In genomic region chr3:176663819-176664218, GRCh38 we compare ENCODE assay signal across 9 cellular contexts.
A peak's percentile ranks its signal among the peaks of the same experiment; 100 is the strongest.
DNase-seq lines count a peak whose midpoint lies in the region; ATAC-seq and TF ChIP-seq lines count a peak whose summit lies in the region.
"Had no signal": no experiment of that assay in that cellular context is flagged by ENCODE, and none has a peak within 500 bp of the region (broad histone marks: within the 10 kb centered on the region; RNA-seq: fewer than 3 reads in every experiment).

No MANE protein-coding gene starts in this region.

- intact Hi-C loops in CD14-positive monocyte (cut with micrococcal nuclease), result no loop called here

- no peak overlapping the region for H3K27ac ChIP-seq in GM23338 (ENCODE audit: low read depth)

- no peaks in the 10 kb centered on the region for H3K27me3 ChIP-seq in GM23338 (ENCODE audit: insufficient read depth)

- no peaks in the 10 kb centered on the region for H3K9me2 ChIP-seq in GM23338 (ENCODE audit: insufficient read depth)

- H3K4me1 ChIP-seq in GM23338 (ENCODE audit: insufficient read depth), result peaks cover 14% of the 10 kb centered on the region

- peak overlapping the region; percentile 94; the same call in 1 of the 2 replicates for H3K27ac Mint-ChIP-seq in GM23338
- no peak overlapping the region for H3K27ac Mint-ChIP-seq in CD14-positive monocyte
- H3K27ac Mint-ChIP-seq: activated naive CD8-positive, alpha-beta T cell had no signal

- H3K27me3 Mint-ChIP-seq in GM23338 (ENCODE audit: insufficient read depth, low read depth, poor library complexity) (peaks cover 5% of the 10 kb centered on the region), CD14-positive monocyte (ENCODE audit: low read depth in 3 of 3) (peaks cover 0 to 1% (median 0%) of the 10 kb centered on the region in 3 donors)

- 0 out of 2 replicates have a peak overlapping the region, but pooled peaks have one; percentile 8 for H3K4me2 ChIP-seq in GM23338

- H2AFZ ChIP-seq in GM23338, result no peak overlapping the region

- H3K4me1 Mint-ChIP-seq in GM23338, result peaks cover 24% of the 10 kb centered on the region
- H3K4me1 Mint-ChIP-seq in CD14-positive monocyte, result peaks cover 4% of the 10 kb centered on the region

- DNase-seq in A172 (ENCODE audit: low spot score) (peak; percentile 38), GM23338 (ENCODE audit: low spot score) (peak; percentile 54), NCI-H2171 treated with DMSO at 0.1 percent for 48 hours (lab: John Stamatoyannopoulos, UW) (peak; percentile 63), astrocyte of the hippocampus (ENCODE audit: low read depth, low spot score) (peak; percentile 70), kidney tubule cell (ENCODE audit: low spot score) (peak; percentile 39), CD14-positive monocyte (ENCODE audit: low spot score) (no peak), GDM1 (lab: John Stamatoyannopoulos, UW) (no peak)

- no peak overlapping the region for H3K4me3 Mint-ChIP-seq in GM23338
- no peak overlapping the region for H3K4me3 Mint-ChIP-seq in CD14-positive monocyte
- H3K4me3 Mint-ChIP-seq: activated naive CD8-positive, alpha-beta T cell had no signal

- peak; percentile 87 for ATAC-seq in GM23338
- no peak for ATAC-seq in GM18873 (IDR thresholded peaks at IDR 0.05; ENCODE audit: low FRiP score, unreplicated experiment)

- no peaks in the 10 kb centered on the region for H3K79me2 ChIP-seq in GM23338 (replicated peaks; ENCODE audit: insufficient read depth)

- H4K20me1 ChIP-seq in GM23338 (replicated peaks; ENCODE audit: insufficient read depth), result no peaks in the 10 kb centered on the region

- H3K36me3 ChIP-seq in GM23338 (ENCODE audit: insufficient read depth), result no peaks in the 10 kb centered on the region

- H3K4me3 ChIP-seq in GM23338, result no peak overlapping the region

- H3F3A ChIP-seq in GM23338 (replicated peaks; ENCODE audit: low read depth), result no peaks in the 10 kb centered on the region

- 0 out of 3 replicates have a peak, but pooled peaks cover 9% of the 10 kb centered on the region for H3K9me3 Mint-ChIP-seq in GM23338
- H3K9me3 Mint-ChIP-seq in CD14-positive monocyte, result no peaks in the 10 kb centered on the region

- TF ChIP-seq CTCF in GM23338 (conservative IDR thresholded peaks at IDR 0.05; ENCODE audit: low read depth in 2 of 2), result peak; percentile 63 to 64
- no peak for TF ChIP-seq CTCF in CD14-positive monocyte (IDR thresholded peaks at IDR 0.05)

- peaks cover 4% of the 10 kb centered on the region; the same call in 1 of the 3 replicates for H3K36me3 Mint-ChIP-seq in GM23338 (ENCODE audit: low read depth)
- H3K36me3 Mint-ChIP-seq in CD14-positive monocyte, result no peaks in the 10 kb centered on the region
- H3K36me3 Mint-ChIP-seq: activated naive CD8-positive, alpha-beta T cell had no signal

TF ChIP-seq in GM23338, 12 proteins besides CTCF, POLR2A, EP300 and RAD21 (continues in another document):
- no peak for TF ChIP-seq EZH2phosphoT487 (IDR thresholded peaks at IDR 0.05; ENCODE audit: unreplicated experiment)
- TF ChIP-seq STAT1 (IDR thresholded peaks at IDR 0.05; ENCODE audit: unreplicated experiment), result no peak
- no peak for TF ChIP-seq ZNF462 (CRISPR knock-in tag; IDR thresholded peaks at IDR 0.05)
- TF ChIP-seq NANOG (IDR thresholded peaks at IDR 0.05; ENCODE audit: borderline replicate concordance), result no peak
- no peak for TF ChIP-seq JUNB (IDR thresholded peaks at IDR 0.05; ENCODE audit: unreplicated experiment)
- TF ChIP-seq ETS1 (IDR thresholded peaks at IDR 0.05), result no peak
- TF ChIP-seq CREB1 (CRISPR knock-in tag; IDR thresholded peaks at IDR 0.05; ENCODE audit: low read depth), result no peak
- TF ChIP-seq POLR2AphosphoS5 (IDR thresholded peaks at IDR 0.05; ENCODE audit: low read depth), result no peak
- TF ChIP-seq EZH2 (IDR thresholded peaks at IDR 0.05; ENCODE audit: low read depth, unreplicated experiment), result no peak
- no peak for TF ChIP-seq ZNF114 (CRISPR knock-in tag; IDR thresholded peaks at IDR 0.05)
- TF ChIP-seq ZNF331 (CRISPR knock-in tag; IDR thresholded peaks at IDR 0.05; ENCODE audit: low read depth), result no peak

Comparison
In these comparisons a context has a peak if more than half of its experiments do, and no peak if none do; other contexts are left out.
1. DNase-seq: peak in A172 (single experiment), GM23338 (single experiment), NCI-H2171 treated with DMSO at 0.1 percent for 48 hours (single experiment), astrocyte of the hippocampus (single experiment) and kidney tubule cell (single experiment); none in CD14-positive monocyte (single experiment) and GDM1 (single experiment).